ENCODE assay signal across 1 cellular context in the genomic region with DNA sequence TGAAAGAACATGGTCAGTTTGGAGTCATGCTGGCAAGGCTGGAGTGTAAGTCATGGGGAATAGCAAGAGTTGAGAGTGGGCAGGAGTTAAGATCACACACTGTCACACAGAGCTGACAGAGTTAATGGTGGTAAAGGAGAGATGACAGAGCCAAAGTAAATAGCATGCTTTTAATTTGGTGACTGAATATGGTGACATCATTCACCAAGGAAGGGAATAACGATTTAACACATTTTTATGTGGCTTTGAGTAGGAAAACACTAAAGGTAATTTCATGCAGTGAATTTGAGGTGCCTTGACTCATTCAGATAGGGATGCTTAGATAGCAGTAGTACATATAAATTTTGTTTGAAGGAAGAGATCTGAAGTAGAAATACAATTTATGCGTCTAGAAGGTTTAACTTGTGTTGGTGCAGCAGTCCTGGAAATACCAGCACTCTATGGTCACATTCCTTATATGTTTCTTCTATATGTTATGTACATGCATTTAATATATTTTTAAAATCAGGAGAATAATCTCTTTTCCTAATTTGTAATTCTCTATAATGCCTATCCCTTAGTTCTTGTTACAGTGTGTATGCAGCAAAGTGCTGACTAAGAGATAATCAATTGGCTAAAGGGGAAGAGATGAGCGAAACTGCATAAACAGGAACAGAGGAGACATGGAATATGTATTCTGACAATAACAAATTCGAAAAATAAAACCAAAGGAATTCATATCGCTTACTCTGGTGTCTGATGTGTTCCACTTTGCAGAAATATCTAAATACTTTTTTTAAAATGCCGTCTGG.
TF ChIP-seq lines count a peak whose summit lies in the region.

No MANE protein-coding gene starts in this region.

TF ChIP-seq in HEK293, 187 proteins besides CTCF, POLR2A, EP300 and RAD21 (continued from another document and continues in another):
- TF ChIP-seq, protein P1, sequence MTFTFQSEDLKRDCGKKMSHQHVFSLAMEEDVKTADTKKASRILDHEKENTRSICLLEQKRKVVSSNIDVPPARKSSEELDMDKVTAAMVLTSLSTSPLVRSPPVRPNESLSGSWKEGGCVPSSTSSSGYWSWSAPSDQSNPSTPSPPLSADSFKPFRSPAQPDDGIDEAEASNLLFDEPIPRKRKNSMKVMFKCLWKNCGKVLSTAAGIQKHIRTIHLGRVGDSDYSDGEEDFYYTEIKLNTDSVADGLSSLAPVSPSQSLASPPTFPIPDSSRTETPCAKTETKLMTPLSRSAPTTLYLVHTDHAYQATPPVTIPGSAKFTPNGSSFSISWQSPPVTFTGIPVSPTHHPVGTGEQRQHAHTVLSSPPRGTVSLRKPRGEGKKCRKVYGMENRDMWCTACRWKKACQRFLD (tag by site-specific recombination; IDR thresholded peaks at IDR 0.05) = no peak
- TF ChIP-seq YY1 (tag by site-specific recombination; IDR thresholded peaks at IDR 0.05) (no peak), ZNF521 (tag by site-specific recombination; IDR thresholded peaks at IDR 0.05) (no peak), SCRT2 (tag by site-specific recombination; IDR thresholded peaks at IDR 0.05) (no peak), ZNF416 (tag by site-specific recombination; IDR thresholded peaks at IDR 0.05) (no peak), HOXA7 (CRISPR knock-in tag; IDR thresholded peaks at IDR 0.05; ENCODE audit: borderline replicate concordance) (no peak), ZNF184 (tag by site-specific recombination; IDR thresholded peaks at IDR 0.05) (peak; percentile 87), ZNF544 (tag by site-specific recombination; IDR thresholded peaks at IDR 0.05) (no peak), ZNF404 (tag by site-specific recombination; IDR thresholded peaks at IDR 0.05) (no peak), ZNF747 (tag by site-specific recombination; IDR thresholded peaks at IDR 0.05) (no peak), HOXC10 (CRISPR knock-in tag; IDR thresholded peaks at IDR 0.05) (no peak), ZNF530 (tag by site-specific recombination; IDR thresholded peaks at IDR 0.05; ENCODE audit: low read depth) (no peak), ZNF23 (tag by site-specific recombination; IDR thresholded peaks at IDR 0.05; ENCODE audit: borderline replicate concordance) (no peak), OSR2 (tag by site-specific recombination; IDR thresholded peaks at IDR 0.05) (peak; percentile 91), KLF8 (tag by site-specific recombination; IDR thresholded peaks at IDR 0.05) (peak; percentile 91), ZNF169 (tag by site-specific recombination; IDR thresholded peaks at IDR 0.05) (no peak), SP2 (tag by site-specific recombination; IDR thresholded peaks at IDR 0.05) (no peak), TRIM28 (IDR thresholded peaks at IDR 0.05; ENCODE audit: borderline replicate concordance, low read length) (no peak), ZNF548 (tag by site-specific recombination; IDR thresholded peaks at IDR 0.05) (no peak), ZNF221 (tag by site-specific recombination; IDR thresholded peaks at IDR 0.05; ENCODE audit: borderline replicate concordance) (no peak), ZNF600 (tag by site-specific recombination; IDR thresholded peaks at IDR 0.05) (peak; percentile 88), ZNF792 (tag by site-specific recombination; IDR thresholded peaks at IDR 0.05) (peak; percentile 76; the same call in 1 of the 2 replicates), ZNF16 (tag by site-specific recombination; IDR thresholded peaks at IDR 0.05; ENCODE audit: low read depth) (no peak), ZBTB1 (tag by site-specific recombination; IDR thresholded peaks at IDR 0.05) (no peak), ZFP3 (tag by site-specific recombination; IDR thresholded peaks at IDR 0.05; ENCODE audit: low read depth) (no peak), SP7 (tag by site-specific recombination; IDR thresholded peaks at IDR 0.05) (peak; percentile 95), ZNF394 (tag by site-specific recombination; IDR thresholded peaks at IDR 0.05; ENCODE audit: borderline replicate concordance) (peak; percentile 38; the same call in 1 of the 2 replicates), SP3 (tag by site-specific recombination; IDR thresholded peaks at IDR 0.05) (0 out of 2 replicates have a peak, but pooled peaks have one; percentile 37), ZNF19 (tag by site-specific recombination; IDR thresholded peaks at IDR 0.05; ENCODE audit: low read depth) (no peak), ZNF660 (tag by site-specific recombination; IDR thresholded peaks at IDR 0.05) (no peak), BCL11A (tag by site-specific recombination; IDR thresholded peaks at IDR 0.05; ENCODE audit: low read depth) (peak; percentile 95), ZNF76 (tag by site-specific recombination; IDR thresholded peaks at IDR 0.05; ENCODE audit: borderline replicate concordance, low read depth) (no peak), ZNF501 (tag by site-specific recombination; IDR thresholded peaks at IDR 0.05) (no peak), SALL2 (tag by site-specific recombination; IDR thresholded peaks at IDR 0.05; ENCODE audit: borderline replicate concordance) (no peak), ZNF621 (tag by site-specific recombination; IDR thresholded peaks at IDR 0.05) (no peak), ZBTB7A (tag by site-specific recombination; IDR thresholded peaks at IDR 0.05; ENCODE audit: low read depth) (peak; percentile 57; the same call in 1 of the 2 replicates), ZNF777 (tag by site-specific recombination; IDR thresholded peaks at IDR 0.05; ENCODE audit: borderline replicate concordance) (no peak), ZFP37 (tag by site-specific recombination; IDR thresholded peaks at IDR 0.05) (no peak), REPIN1 (tag by site-specific recombination; IDR thresholded peaks at IDR 0.05; ENCODE audit: low read depth) (no peak), ZSCAN23 (tag by site-specific recombination; IDR thresholded peaks at IDR 0.05) (peak; percentile 96)
- TF ChIP-seq, protein P2, sequence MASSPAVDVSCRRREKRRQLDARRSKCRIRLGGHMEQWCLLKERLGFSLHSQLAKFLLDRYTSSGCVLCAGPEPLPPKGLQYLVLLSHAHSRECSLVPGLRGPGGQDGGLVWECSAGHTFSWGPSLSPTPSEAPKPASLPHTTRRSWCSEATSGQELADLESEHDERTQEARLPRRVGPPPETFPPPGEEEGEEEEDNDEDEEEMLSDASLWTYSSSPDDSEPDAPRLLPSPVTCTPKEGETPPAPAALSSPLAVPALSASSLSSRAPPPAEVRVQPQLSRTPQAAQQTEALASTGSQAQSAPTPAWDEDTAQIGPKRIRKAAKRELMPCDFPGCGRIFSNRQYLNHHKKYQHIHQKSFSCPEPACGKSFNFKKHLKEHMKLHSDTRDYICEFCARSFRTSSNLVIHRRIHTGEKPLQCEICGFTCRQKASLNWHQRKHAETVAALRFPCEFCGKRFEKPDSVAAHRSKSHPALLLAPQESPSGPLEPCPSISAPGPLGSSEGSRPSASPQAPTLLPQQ (tag by site-specific recombination; IDR thresholded peaks at IDR 0.05) = peak; percentile 81; the same call in 1 of the 2 replicates
- TF ChIP-seq, protein P3, sequence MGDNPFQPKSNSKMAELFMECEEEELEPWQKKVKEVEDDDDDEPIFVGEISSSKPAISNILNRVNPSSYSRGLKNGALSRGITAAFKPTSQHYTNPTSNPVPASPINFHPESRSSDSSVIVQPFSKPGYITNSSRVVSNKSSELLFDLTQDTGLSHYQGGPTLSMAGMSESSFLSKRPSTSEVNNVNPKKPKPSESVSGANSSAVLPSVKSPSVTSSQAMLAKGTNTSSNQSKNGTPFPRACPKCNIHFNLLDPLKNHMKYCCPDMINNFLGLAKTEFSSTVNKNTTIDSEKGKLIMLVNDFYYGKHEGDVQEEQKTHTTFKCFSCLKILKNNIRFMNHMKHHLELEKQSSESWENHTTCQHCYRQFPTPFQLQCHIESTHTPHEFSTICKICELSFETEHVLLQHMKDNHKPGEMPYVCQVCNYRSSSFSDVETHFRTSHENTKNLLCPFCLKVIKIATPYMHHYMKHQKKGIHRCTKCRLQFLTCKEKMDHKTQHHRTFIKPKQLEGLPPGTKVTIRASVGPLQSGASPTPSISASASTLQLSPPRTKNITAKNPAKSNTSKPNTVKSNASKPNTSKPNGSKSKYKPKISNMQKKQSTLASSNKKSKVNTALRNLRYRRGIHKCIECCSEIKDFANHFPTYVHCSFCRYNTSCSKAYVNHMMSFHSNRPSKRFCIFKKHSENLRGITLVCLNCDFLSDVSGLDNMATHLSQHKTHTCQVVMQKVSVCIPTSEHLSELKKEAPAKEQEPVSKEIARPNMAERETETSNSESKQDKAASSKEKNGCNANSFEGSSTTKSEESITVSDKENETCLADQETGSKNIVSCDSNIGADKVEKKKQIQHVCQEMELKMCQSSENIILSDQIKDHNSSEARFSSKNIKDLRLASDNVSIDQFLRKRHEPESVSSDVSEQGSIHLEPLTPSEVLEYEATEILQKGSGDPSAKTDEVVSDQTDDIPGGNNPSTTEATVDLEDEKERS (tag by site-specific recombination; IDR thresholded peaks at IDR 0.05) = no peak
- TF ChIP-seq, protein P4, sequence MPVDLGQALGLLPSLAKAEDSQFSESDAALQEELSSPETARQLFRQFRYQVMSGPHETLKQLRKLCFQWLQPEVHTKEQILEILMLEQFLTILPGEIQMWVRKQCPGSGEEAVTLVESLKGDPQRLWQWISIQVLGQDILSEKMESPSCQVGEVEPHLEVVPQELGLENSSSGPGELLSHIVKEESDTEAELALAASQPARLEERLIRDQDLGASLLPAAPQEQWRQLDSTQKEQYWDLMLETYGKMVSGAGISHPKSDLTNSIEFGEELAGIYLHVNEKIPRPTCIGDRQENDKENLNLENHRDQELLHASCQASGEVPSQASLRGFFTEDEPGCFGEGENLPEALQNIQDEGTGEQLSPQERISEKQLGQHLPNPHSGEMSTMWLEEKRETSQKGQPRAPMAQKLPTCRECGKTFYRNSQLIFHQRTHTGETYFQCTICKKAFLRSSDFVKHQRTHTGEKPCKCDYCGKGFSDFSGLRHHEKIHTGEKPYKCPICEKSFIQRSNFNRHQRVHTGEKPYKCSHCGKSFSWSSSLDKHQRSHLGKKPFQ (tag by site-specific recombination; IDR thresholded peaks at IDR 0.05) = peak; percentile 80
- TF ChIP-seq, protein P5, sequence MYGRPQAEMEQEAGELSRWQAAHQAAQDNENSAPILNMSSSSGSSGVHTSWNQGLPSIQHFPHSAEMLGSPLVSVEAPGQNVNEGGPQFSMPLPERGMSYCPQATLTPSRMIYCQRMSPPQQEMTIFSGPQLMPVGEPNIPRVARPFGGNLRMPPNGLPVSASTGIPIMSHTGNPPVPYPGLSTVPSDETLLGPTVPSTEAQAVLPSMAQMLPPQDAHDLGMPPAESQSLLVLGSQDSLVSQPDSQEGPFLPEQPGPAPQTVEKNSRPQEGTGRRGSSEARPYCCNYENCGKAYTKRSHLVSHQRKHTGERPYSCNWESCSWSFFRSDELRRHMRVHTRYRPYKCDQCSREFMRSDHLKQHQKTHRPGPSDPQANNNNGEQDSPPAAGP (tag by site-specific recombination; IDR thresholded peaks at IDR 0.05) = peak; percentile 86
- TF ChIP-seq, protein P6, sequence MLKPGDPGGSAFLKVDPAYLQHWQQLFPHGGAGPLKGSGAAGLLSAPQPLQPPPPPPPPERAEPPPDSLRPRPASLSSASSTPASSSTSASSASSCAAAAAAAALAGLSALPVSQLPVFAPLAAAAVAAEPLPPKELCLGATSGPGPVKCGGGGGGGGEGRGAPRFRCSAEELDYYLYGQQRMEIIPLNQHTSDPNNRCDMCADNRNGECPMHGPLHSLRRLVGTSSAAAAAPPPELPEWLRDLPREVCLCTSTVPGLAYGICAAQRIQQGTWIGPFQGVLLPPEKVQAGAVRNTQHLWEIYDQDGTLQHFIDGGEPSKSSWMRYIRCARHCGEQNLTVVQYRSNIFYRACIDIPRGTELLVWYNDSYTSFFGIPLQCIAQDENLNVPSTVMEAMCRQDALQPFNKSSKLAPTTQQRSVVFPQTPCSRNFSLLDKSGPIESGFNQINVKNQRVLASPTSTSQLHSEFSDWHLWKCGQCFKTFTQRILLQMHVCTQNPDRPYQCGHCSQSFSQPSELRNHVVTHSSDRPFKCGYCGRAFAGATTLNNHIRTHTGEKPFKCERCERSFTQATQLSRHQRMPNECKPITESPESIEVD (tag by site-specific recombination; IDR thresholded peaks at IDR 0.05) = peak; percentile 98
- TF ChIP-seq, protein P7, sequence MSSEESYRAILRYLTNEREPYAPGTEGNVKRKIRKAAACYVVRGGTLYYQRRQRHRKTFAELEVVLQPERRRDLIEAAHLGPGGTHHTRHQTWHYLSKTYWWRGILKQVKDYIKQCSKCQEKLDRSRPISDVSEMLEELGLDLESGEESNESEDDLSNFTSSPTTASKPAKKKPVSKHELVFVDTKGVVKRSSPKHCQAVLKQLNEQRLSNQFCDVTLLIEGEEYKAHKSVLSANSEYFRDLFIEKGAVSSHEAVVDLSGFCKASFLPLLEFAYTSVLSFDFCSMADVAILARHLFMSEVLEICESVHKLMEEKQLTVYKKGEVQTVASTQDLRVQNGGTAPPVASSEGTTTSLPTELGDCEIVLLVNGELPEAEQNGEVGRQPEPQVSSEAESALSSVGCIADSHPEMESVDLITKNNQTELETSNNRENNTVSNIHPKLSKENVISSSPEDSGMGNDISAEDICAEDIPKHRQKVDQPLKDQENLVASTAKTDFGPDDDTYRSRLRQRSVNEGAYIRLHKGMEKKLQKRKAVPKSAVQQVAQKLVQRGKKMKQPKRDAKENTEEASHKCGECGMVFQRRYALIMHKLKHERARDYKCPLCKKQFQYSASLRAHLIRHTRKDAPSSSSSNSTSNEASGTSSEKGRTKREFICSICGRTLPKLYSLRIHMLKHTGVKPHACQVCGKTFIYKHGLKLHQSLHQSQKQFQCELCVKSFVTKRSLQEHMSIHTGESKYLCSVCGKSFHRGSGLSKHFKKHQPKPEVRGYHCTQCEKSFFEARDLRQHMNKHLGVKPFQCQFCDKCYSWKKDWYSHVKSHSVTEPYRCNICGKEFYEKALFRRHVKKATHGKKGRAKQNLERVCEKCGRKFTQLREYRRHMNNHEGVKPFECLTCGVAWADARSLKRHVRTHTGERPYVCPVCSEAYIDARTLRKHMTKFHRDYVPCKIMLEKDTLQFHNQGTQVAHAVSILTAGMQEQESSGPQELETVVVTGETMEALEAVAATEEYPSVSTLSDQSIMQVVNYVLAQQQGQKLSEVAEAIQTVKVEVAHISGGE (tag by site-specific recombination; conservative IDR thresholded peaks at IDR 0.05; ENCODE audit: low read depth) = no peak
- TF ChIP-seq, protein P8, sequence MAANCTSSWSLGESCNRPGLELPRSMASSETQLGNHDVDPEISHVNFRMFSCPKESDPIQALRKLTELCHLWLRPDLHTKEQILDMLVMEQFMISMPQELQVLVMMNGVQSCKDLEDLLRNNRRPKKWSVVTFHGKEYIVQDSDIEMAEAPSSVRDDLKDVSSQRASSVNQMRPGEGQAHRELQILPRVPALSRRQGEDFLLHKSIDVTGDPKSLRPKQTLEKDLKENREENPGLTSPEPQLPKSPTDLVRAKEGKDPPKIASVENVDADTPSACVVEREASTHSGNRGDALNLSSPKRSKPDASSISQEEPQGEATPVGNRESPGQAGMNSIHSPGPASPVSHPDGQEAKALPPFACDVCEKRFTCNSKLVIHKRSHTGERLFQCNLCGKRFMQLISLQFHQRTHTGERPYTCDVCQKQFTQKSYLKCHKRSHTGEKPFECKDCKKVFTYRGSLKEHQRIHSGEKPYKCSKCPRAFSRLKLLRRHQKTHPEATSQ (tag by site-specific recombination; IDR thresholded peaks at IDR 0.05) = no peak
- TF ChIP-seq, protein P9, sequence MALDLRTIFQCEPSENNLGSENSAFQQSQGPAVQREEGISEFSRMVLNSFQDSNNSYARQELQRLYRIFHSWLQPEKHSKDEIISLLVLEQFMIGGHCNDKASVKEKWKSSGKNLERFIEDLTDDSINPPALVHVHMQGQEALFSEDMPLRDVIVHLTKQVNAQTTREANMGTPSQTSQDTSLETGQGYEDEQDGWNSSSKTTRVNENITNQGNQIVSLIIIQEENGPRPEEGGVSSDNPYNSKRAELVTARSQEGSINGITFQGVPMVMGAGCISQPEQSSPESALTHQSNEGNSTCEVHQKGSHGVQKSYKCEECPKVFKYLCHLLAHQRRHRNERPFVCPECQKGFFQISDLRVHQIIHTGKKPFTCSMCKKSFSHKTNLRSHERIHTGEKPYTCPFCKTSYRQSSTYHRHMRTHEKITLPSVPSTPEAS (tag by site-specific recombination; IDR thresholded peaks at IDR 0.05) = peak; percentile 52; the same call in 1 of the 2 replicates
